28 cellular contexts compared by ENCODE assay signal in the genomic region with DNA sequence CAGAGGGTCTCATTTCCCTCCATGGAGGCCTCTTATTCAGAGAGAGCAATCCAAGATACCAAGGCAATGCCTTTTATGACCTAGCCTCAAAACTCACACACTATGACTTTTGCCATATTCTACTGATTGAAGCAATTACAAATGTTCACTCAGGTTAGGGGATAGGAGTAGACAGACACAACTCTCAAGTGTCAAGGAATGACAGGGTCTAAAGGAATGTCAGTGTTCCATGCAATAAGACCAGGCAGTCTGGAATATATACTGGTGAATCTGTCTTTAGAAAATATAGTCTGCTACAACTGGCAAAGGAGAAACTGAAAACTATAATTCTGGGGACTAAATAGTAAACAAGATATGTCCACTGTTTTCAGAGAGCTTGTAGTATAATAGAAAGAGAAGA.
"Had no signal": no experiment of that assay in that cellular context is flagged by ENCODE, and none has a peak within 500 bp of the region (broad histone marks: within the 10 kb centered on the region; RNA-seq: fewer than 3 reads in every experiment).

No MANE protein-coding gene starts in this region.

- H3K36me3 ChIP-seq: neural progenitor cell, ovary, right lobe of liver, sigmoid colon, stomach, thoracic aorta, thyroid gland, tibial nerve, upper lobe of left lung, vagina had no signal

- H3K4me2 ChIP-seq: neural progenitor cell had no signal

- ATAC-seq: psoas muscle; right cardiac atrium; right lobe of liver; stimulated activated effector memory CD8-positive, alpha-beta T cell treated with anti-CD3 and anti-CD28 coated beads, Interleukin-12 subunit alpha, Interleukin-12 subunit beta, amount 100 ng/mL, for 72 hours; stimulated activated naive B cell treated with anti-CD40 and anti-IgM and Interleukin-4, amounts not matched to agents 10 μg/mL and 1 μg/mL and 100 μg/mL, for 72 hours had no signal

- H3K4me3 Mint-ChIP-seq: nephron; neural progenitor cell; stimulated activated effector memory CD8-positive, alpha-beta T cell treated with anti-CD3 and anti-CD28 coated beads, Interleukin-12 subunit alpha, Interleukin-12 subunit beta, amount 100 ng/mL, for 72 hours; stimulated activated naive B cell treated with anti-CD40 and anti-IgM and Interleukin-4, amounts not matched to agents 10 μg/mL and 1 μg/mL and 100 μg/mL, for 72 hours; stimulated activated naive CD8-positive, alpha-beta T cell treated with anti-CD3 and anti-CD28 coated beads, Interleukin-15, Interleukin-2, amounts not matched to agents 100 ng/mL and 50 ng/mL, for 24 hours had no signal

- H2AFZ ChIP-seq: neural progenitor cell, parathyroid adenoma had no signal

- H3K9me3 Mint-ChIP-seq: stimulated activated naive B cell treated with anti-CD40 and anti-IgM and Interleukin-4, amounts not matched to agents 10 μg/mL and 1 μg/mL and 100 μg/mL, for 72 hours; stimulated activated naive CD8-positive, alpha-beta T cell treated with anti-CD3 and anti-CD28 coated beads, Interleukin-15, Interleukin-2, amounts not matched to agents 100 ng/mL and 50 ng/mL, for 24 hours had no signal

- FAIRE-seq: small intestine, urothelium cell line had no signal

- H3K79me2 ChIP-seq: parathyroid adenoma had no signal

- H3K4me1 ChIP-seq: neural progenitor cell, parathyroid adenoma, psoas muscle, right lobe of liver, sigmoid colon, stomach, tibial nerve, upper lobe of left lung, vagina had no signal

- H3K27ac Mint-ChIP-seq: nephron; neural progenitor cell; progenitor cell of endocrine pancreas; stimulated activated effector memory CD8-positive, alpha-beta T cell treated with anti-CD3 and anti-CD28 coated beads, Interleukin-12 subunit alpha, Interleukin-12 subunit beta, amount 100 ng/mL, for 72 hours; stimulated activated naive B cell treated with anti-CD40 and anti-IgM and Interleukin-4, amounts not matched to agents 10 μg/mL and 1 μg/mL and 100 μg/mL, for 72 hours; stimulated activated naive CD8-positive, alpha-beta T cell treated with anti-CD3 and anti-CD28 coated beads, Interleukin-15, Interleukin-2, amounts not matched to agents 100 ng/mL and 50 ng/mL, for 24 hours had no signal

- H3K9ac ChIP-seq: neural progenitor cell, parathyroid adenoma had no signal

- H3K27me3 ChIP-seq: neural progenitor cell, ovary, right lobe of liver, sigmoid colon, stomach, thyroid gland, tibial nerve, upper lobe of left lung, vagina had no signal

- H3K36me3 Mint-ChIP-seq: neural progenitor cell; stimulated activated effector memory CD8-positive, alpha-beta T cell treated with anti-CD3 and anti-CD28 coated beads, Interleukin-12 subunit alpha, Interleukin-12 subunit beta, amount 100 ng/mL, for 72 hours; stimulated activated naive B cell treated with anti-CD40 and anti-IgM and Interleukin-4, amounts not matched to agents 10 μg/mL and 1 μg/mL and 100 μg/mL, for 72 hours had no signal

- H3K4me1 Mint-ChIP-seq: neural progenitor cell; stimulated activated effector memory CD8-positive, alpha-beta T cell treated with anti-CD3 and anti-CD28 coated beads, Interleukin-12 subunit alpha, Interleukin-12 subunit beta, amount 100 ng/mL, for 72 hours had no signal

- DNase-seq: occipital lobe; ovary; posterior cingulate gyrus; psoas muscle; right cardiac atrium; right lobe of liver; sigmoid colon; small intestine; stimulated activated CD4-positive, alpha-beta T cell treated with anti-CD3 and anti-CD28 coated beads, Interleukin-15, amount 100 ng/mL, for 24 hours; stimulated activated CD4-positive, alpha-beta T cell treated with anti-CD3 and anti-CD28 coated beads, Interleukin-2, amount 100 ng/mL, for 24 hours; stimulated activated CD4-positive, alpha-beta T cell treated with anti-CD3 and anti-CD28 coated beads, Interleukin-2, amount 100 ng/mL, for 48 hours; stimulated activated CD4-positive, alpha-beta T cell treated with anti-CD3 and anti-CD28 coated beads, Interleukin-4, amount 100 ng/mL, for 24 hours; stimulated activated naive B cell treated with anti-CD40 and anti-IgM and Interleukin-4, amounts not matched to agents 10 μg/mL and 1 μg/mL and 100 μg/mL, for 72 hours; stimulated activated naive CD4-positive, alpha-beta T cell treated with Interleukin-2 at 50 U/mL for 16 hours; stomach; thyroid gland; trophoblast cell; upper lobe of left lung had no signal

- H3K9me3 ChIP-seq: ovary, psoas muscle, right lobe of liver, sigmoid colon, stomach, thoracic aorta, thyroid gland, tibial nerve, upper lobe of left lung, vagina had no signal

- H3K4me3 ChIP-seq: neural progenitor cell, ovary, psoas muscle, right lobe of liver, sigmoid colon, stomach, thoracic aorta, thyroid gland, tibial nerve, upper lobe of left lung, vagina had no signal

- H3K27ac ChIP-seq: neural progenitor cell, ovary, parathyroid adenoma, psoas muscle, right lobe of liver, sigmoid colon, stomach, thoracic aorta, thyroid gland, tibial nerve, upper lobe of left lung, vagina had no signal

- H3K27me3 Mint-ChIP-seq: progenitor cell of endocrine pancreas; stimulated activated naive B cell treated with anti-CD40 and anti-IgM and Interleukin-4, amounts not matched to agents 10 μg/mL and 1 μg/mL and 100 μg/mL, for 72 hours; stimulated activated naive CD8-positive, alpha-beta T cell treated with anti-CD3 and anti-CD28 coated beads, Interleukin-15, Interleukin-2, amounts not matched to agents 100 ng/mL and 50 ng/mL, for 24 hours had no signal
